ENCODE assay signal across 14 cellular contexts in genomic region chr15:56814429-56814828, GRCh38.
DNase-seq lines count a peak whose midpoint lies in the region; ATAC-seq and TF ChIP-seq lines count a peak whose summit lies in the region.
"Had no signal": no experiment of that assay in that cellular context is flagged by ENCODE, and none has a peak within 500 bp of the region (broad histone marks: within the 10 kb centered on the region; RNA-seq: fewer than 3 reads in every experiment).

No MANE protein-coding gene starts in this region.

- peaks cover 0 to 11% (median 4%) of the 10 kb centered on the region in 8 donors for H3K9me3 Mint-ChIP-seq in CD4-positive, alpha-beta memory T cell

- no peak for DNase-seq in left ventricle myocardium inferior
- DNase-seq in left ventricle myocardium superior, result no peak
- peak; percentile 53 for DNase-seq in dermis blood vessel endothelial cell
- no peak for DNase-seq in NCI-H524 treated with DMSO at 0.1 percent for 48 hours (lab: John Stamatoyannopoulos, UW)
- no peak for DNase-seq in coronary artery (ENCODE audit: low spot score)
- DNase-seq in CD4-positive, alpha-beta memory T cell, result no peak
- DNase-seq: 8988T; CD4-positive, CD25-positive, alpha-beta regulatory T cell; DMS153; DMS79 treated with DMSO at 0.1 percent for 48 hours; EL had no signal

- no peaks in the 10 kb centered on the region for H3K27me3 Mint-ChIP-seq in CD4-positive, alpha-beta memory T cell
- H3K27me3 Mint-ChIP-seq: CD4-positive, CD25-positive, alpha-beta regulatory T cell had no signal

- H3K9me3 ChIP-seq in left ventricle myocardium inferior (replicated peaks) (peaks cover under 1% of the 10 kb centered on the region), mucosa of rectum (ENCODE audit: control insufficient read depth in 2 of 2, low read length in 2 of 2) (no peaks in the 10 kb centered on the region)
- no peaks in the 10 kb centered on the region for H3K9me3 ChIP-seq in CD4-positive, alpha-beta memory T cell (ENCODE audit: control insufficient read depth in 1 of 2, low read length in 2 of 2)

- no peak overlapping the region for H3K9ac ChIP-seq in mucosa of rectum (ENCODE audit: low read depth in 1 of 2, low read length in 2 of 2)
- H3K9ac ChIP-seq: BLaER1 treated with 17β-estradiol and CSF1 and Interleukin-3, amounts not matched to agents 10 nM and 100 nM; GM23248 had no signal

- no peak overlapping the region for H3K27ac Mint-ChIP-seq in CD4-positive, alpha-beta memory T cell

- H3K27me3 ChIP-seq in left ventricle myocardium inferior (ENCODE audit: low read depth) (no peaks in the 10 kb centered on the region), mucosa of rectum (ENCODE audit: control insufficient read depth in 2 of 2, insufficient read depth in 2 of 2, low read length in 2 of 2) (no peaks in the 10 kb centered on the region)
- H3K27me3 ChIP-seq in CD4-positive, alpha-beta memory T cell (ENCODE audit: insufficient read depth, low read length), result no peaks in the 10 kb centered on the region
- H3K27me3 ChIP-seq: BLaER1 treated with 17β-estradiol and CSF1 and Interleukin-3, amounts not matched to agents 10 nM and 100 nM had no signal

- H3K36me3 ChIP-seq in left ventricle myocardium inferior (no peaks in the 10 kb centered on the region), mucosa of rectum (ENCODE audit: control insufficient read depth in 2 of 2, insufficient read depth in 2 of 2, low read length in 2 of 2) (no peaks in the 10 kb centered on the region)
- H3K36me3 ChIP-seq in CD4-positive, alpha-beta memory T cell (ENCODE audit: insufficient read depth, low read length), result no peaks in the 10 kb centered on the region
- H3K36me3 ChIP-seq: BLaER1 treated with 17β-estradiol and CSF1 and Interleukin-3, amounts not matched to agents 10 nM and 100 nM had no signal

- peaks cover 2 to 7% (median 5%) of the 10 kb centered on the region in 4 donors for H3K4me1 Mint-ChIP-seq in CD4-positive, alpha-beta memory T cell
- H3K4me1 Mint-ChIP-seq: CD4-positive, CD25-positive, alpha-beta regulatory T cell had no signal

- ATAC-seq in left ventricle myocardium superior, result no peak

- POLR2A ChIA-PET in CD4-positive, alpha-beta memory T cell (lab: Charles Lee; ENCODE audit: partially characterized antibody), result no interaction called here

- H3K4me3 ChIP-seq in left ventricle myocardium inferior (no peak overlapping the region), mucosa of rectum (ENCODE audit: low read length in 2 of 2) (no peak overlapping the region), coronary artery (no peak overlapping the region)
- H3K4me3 ChIP-seq in CD4-positive, alpha-beta memory T cell (ENCODE audit: low read length in 2 of 2), result no peak overlapping the region
- H3K4me3 ChIP-seq: BLaER1 treated with 17β-estradiol and CSF1 and Interleukin-3, amounts not matched to agents 10 nM and 100 nM; GM23248 had no signal

- TF ChIP-seq CTCF in left ventricle myocardium inferior (IDR thresholded peaks at IDR 0.05; ENCODE audit: borderline replicate concordance) (no peak), coronary artery (IDR thresholded peaks at IDR 0.05) (no peak)

- no peak overlapping the region for H3K4me3 Mint-ChIP-seq in CD4-positive, alpha-beta memory T cell
- H3K4me3 Mint-ChIP-seq: CD4-positive, CD25-positive, alpha-beta regulatory T cell had no signal

- H3K36me3 Mint-ChIP-seq in CD4-positive, alpha-beta memory T cell, result peaks cover under 1 to 3% of the 10 kb centered on the region in 2 donors
- H3K36me3 Mint-ChIP-seq: CD4-positive, CD25-positive, alpha-beta regulatory T cell had no signal

- H3K4me1 ChIP-seq in left ventricle myocardium inferior, result peaks cover 44% of the 10 kb centered on the region
- H3K4me1 ChIP-seq in mucosa of rectum (ENCODE audit: control insufficient read depth in 2 of 2, insufficient read depth in 2 of 2, low read length in 2 of 2), result peaks cover 3% of the 10 kb centered on the region in 2 donors
- H3K4me1 ChIP-seq in CD4-positive, alpha-beta memory T cell (ENCODE audit: insufficient read depth, low read length), result no peaks in the 10 kb centered on the region

- CTCF ChIA-PET in CD4-positive, alpha-beta memory T cell (lab: Charles Lee; ENCODE audit: partially characterized antibody), result interaction anchor here (0.9 kb wide), 1 partner anchor 492 kb away, joined by 3 read pairs; no protein-coding TSS in a partner anchor

- H3K27ac ChIP-seq in left ventricle myocardium inferior (replicated peaks) (peak overlapping the region; percentile 66), mucosa of rectum (ENCODE audit: low read depth in 2 of 2, low read length in 2 of 2) (peak overlapping the region; percentile 57 to 77), coronary artery (no peak overlapping the region)
- no peak overlapping the region for H3K27ac ChIP-seq in CD4-positive, alpha-beta memory T cell (ENCODE audit: low read depth, low read length)
- H3K27ac ChIP-seq: GM23248 had no signal

- intact Hi-C loops in left ventricle myocardium inferior (cut with micrococcal nuclease) (no loop called here), left ventricle myocardium superior (cut with micrococcal nuclease) (no loop called here)
- intact Hi-C loops in CD4-positive, alpha-beta memory T cell (cut with micrococcal nuclease), result no loop called here

Comparison
In these comparisons a context has a peak if more than half of its experiments do, and no peak if none do; other contexts are left out.
1. H3K27ac ChIP-seq: peak in left ventricle myocardium inferior (single experiment) and mucosa of rectum (2 of 2); none in coronary artery (0 of 2) and CD4-positive, alpha-beta memory T cell (single experiment).